ENCODE assay signal across 11 cellular contexts in the genomic region with DNA sequence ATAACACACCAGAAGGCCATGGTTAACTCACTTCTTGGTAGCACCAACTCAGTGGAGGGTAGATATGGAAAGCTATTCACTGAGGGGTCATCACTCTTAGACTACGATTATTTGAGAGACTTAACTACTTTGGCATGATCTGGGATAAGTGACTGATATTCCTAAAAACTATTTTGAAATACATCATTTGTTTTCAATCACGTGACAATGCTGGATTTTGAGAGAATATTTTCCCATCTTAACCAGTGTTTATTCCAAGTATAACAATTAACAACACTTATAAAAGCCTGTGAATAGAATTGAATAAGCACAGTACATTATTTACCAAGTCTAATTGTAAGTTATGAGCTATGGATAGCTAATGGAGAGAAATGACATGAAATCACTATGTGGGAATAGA. TPM values are rescaled to one million over a fixed set of nuclear protein-coding genes. Genes with fewer than 3 reads are reported as not detected.
"Had no signal": no experiment of that assay in that cellular context is flagged by ENCODE, and none has a peak within 500 bp of the region (broad histone marks: within the 10 kb centered on the region; RNA-seq: fewer than 3 reads in every experiment).

No MANE protein-coding gene starts in this region.

- H3K4me1 ChIP-seq: HAP-1 had no signal

- H3K4me2 ChIP-seq: GM23338 had no signal

- H3K36me3 ChIP-seq: HAP-1 had no signal

- H3K9me3 ChIP-seq: HAP-1 had no signal

- H2AFZ ChIP-seq: GM23248, GM23338 had no signal

- H3K27ac ChIP-seq: GM23248 had no signal

- ATAC-seq: GM23338, HCT116 had no signal

- H3K4me3 ChIP-seq: GM23248, GM23338, HAP-1 had no signal

- H3K9ac ChIP-seq: GM23248 had no signal

- FAIRE-seq: H1 had no signal

- DNase-seq: GM23248, GOT3, H7, H9, HCEC 1CT, HFFc6 had no signal

RNA-seq across cellular contexts. Expression of a gene that starts 22.4 kb away (rescaled TPM):
- total RNA-seq: GM23248, GM23338, H1, H4, H7, H9, HFFc6 had no signal
- polyA plus RNA-seq: GM23248, GM23338, H1 had no signal
